In genomic region chr3:31704651-31705179, GRCh38 we compare ENCODE assay signal across 8 cellular contexts.
DNase-seq lines count a peak whose midpoint lies in the region; ATAC-seq and TF ChIP-seq lines count a peak whose summit lies in the region.

No MANE protein-coding gene starts in this region.

- no peaks in the 10 kb centered on the region for H4K20me1 ChIP-seq in SK-N-SH (ENCODE audit: insufficient read depth)

- no peaks in the 10 kb centered on the region for H3K27me3 Mint-ChIP-seq in stimulated activated naive B cell treated with anti-CD40 and anti-IgM and Interleukin-4, amounts not matched to agents 10 μg/mL and 1 μg/mL and 100 μg/mL, for 72 hours
- H3K27me3 Mint-ChIP-seq in endothelial cell (ENCODE audit: unreplicated experiment) = peaks cover 6% of the 10 kb centered on the region

- no peak overlapping the region for H3K4me3 ChIP-seq in SK-N-SH (ENCODE audit: low read depth in 2 of 2, low read length in 1 of 2)

- TF ChIP-seq EP300 in SK-N-SH (IDR thresholded peaks at IDR 0.05; ENCODE audit: borderline replicate concordance in 1 of 2, low read depth in 1 of 2, low read length in 1 of 2) = no peak

- TF ChIP-seq CTCF in SK-N-SH (IDR thresholded peaks at IDR 0.05) (no peak), endothelial cell (IDR thresholded peaks at IDR 0.05; ENCODE audit: unreplicated experiment) (no peak)

- H3K9me3 Mint-ChIP-seq in stimulated activated naive B cell treated with anti-CD40 and anti-IgM and Interleukin-4, amounts not matched to agents 10 μg/mL and 1 μg/mL and 100 μg/mL, for 72 hours = no peaks in the 10 kb centered on the region
- no peaks in the 10 kb centered on the region for H3K9me3 Mint-ChIP-seq in endothelial cell (ENCODE audit: unreplicated experiment)

- no peak for TF ChIP-seq RAD21 in SK-N-SH (IDR thresholded peaks at IDR 0.05; ENCODE audit: low read length)

- 3% methylated on average over 7 of the region's 7 CpGs for WGBS in SK-N-SH (ENCODE audit: low lambda C conversion rate)

- H3K36me3 Mint-ChIP-seq in stimulated activated naive B cell treated with anti-CD40 and anti-IgM and Interleukin-4, amounts not matched to agents 10 μg/mL and 1 μg/mL and 100 μg/mL, for 72 hours = peaks cover 48 to 74% of the 10 kb centered on the region in 2 donors
- H3K36me3 Mint-ChIP-seq in endothelial cell (ENCODE audit: low read depth, unreplicated experiment) = peaks cover 27% of the 10 kb centered on the region

- no peaks in the 10 kb centered on the region for H3K9me2 ChIP-seq in SK-N-SH

- ATAC-seq in SK-N-SH treated with all-trans-retinoic acid at 6 μM for 48 hours (no peak), HG02981 (IDR thresholded peaks at IDR 0.05; ENCODE audit: unreplicated experiment) (no peak)
- peak; percentile 80 to 91 for ATAC-seq in stimulated activated naive B cell treated with anti-CD40 and anti-IgM and Interleukin-4, amounts not matched to agents 10 μg/mL and 1 μg/mL and 100 μg/mL, for 72 hours (replicated peaks)

- H3K36me3 ChIP-seq in SK-N-SH (replicated peaks in 1 of 2; ENCODE audit: control insufficient read depth in 1 of 2, insufficient read depth in 2 of 2, low read length in 1 of 2) = no peaks in the 10 kb centered on the region

- DNase-seq in SK-N-SH = peak; percentile 38
- peak; percentile 68 for DNase-seq in RKO (ENCODE audit: low spot score)
- DNase-seq in glomerular endothelial cell (ENCODE audit: extremely low read depth, low read depth, low spot score) = peak; percentile 25
- DNase-seq in stimulated activated naive B cell treated with anti-CD40 and anti-IgM and Interleukin-4, amounts not matched to agents 10 μg/mL and 1 μg/mL and 100 μg/mL, for 72 hours = no peak
- no peak for DNase-seq in activated CD8-positive, alpha-beta memory T cell treated with anti-CD3 and anti-CD28 coated beads, Interleukin-2, amount 50 U/mL, for 48 hours
- DNase-seq in endothelial cell (ENCODE audit: low spot score) = no peak

- peak overlapping the region; percentile 7 to 18 for H3K4me3 Mint-ChIP-seq in stimulated activated naive B cell treated with anti-CD40 and anti-IgM and Interleukin-4, amounts not matched to agents 10 μg/mL and 1 μg/mL and 100 μg/mL, for 72 hours
- no peak overlapping the region for H3K4me3 Mint-ChIP-seq in endothelial cell (ENCODE audit: unreplicated experiment)

- H3F3A ChIP-seq in SK-N-SH (replicated peaks; ENCODE audit: insufficient read depth) = no peaks in the 10 kb centered on the region

- no peaks in the 10 kb centered on the region for H3K79me2 ChIP-seq in SK-N-SH (ENCODE audit: insufficient read depth)

- peaks cover 29 to 48% of the 10 kb centered on the region in 2 donors for H3K4me1 Mint-ChIP-seq in stimulated activated naive B cell treated with anti-CD40 and anti-IgM and Interleukin-4, amounts not matched to agents 10 μg/mL and 1 μg/mL and 100 μg/mL, for 72 hours
- H3K4me1 Mint-ChIP-seq in endothelial cell (ENCODE audit: unreplicated experiment) = peaks cover 7% of the 10 kb centered on the region

- no peaks in the 10 kb centered on the region for H3K9me3 ChIP-seq in SK-N-SH

- no peak overlapping the region for H2AFZ ChIP-seq in SK-N-SH (ENCODE audit: low read depth)

- no peak overlapping the region for H3K4me2 ChIP-seq in SK-N-SH

- H3K27ac ChIP-seq in SK-N-SH (ENCODE audit: low read depth in 2 of 2, low read length in 1 of 2) = peak overlapping the region in 1 of 2 experiments; percentile 43; a peak in 1 of 4 replicates

- H3K9ac ChIP-seq in SK-N-SH = no peak overlapping the region

- CTCF ChIA-PET in SK-N-SH (lab: Yijun Ruan, JAX) = interaction anchor here (1.0 to 1.5 kb wide), 3 partner anchors 9 to 20 kb away, joined by 4 read pairs; no protein-coding TSS in a partner anchor

- peak overlapping the region; percentile 72 for H3K27ac Mint-ChIP-seq in stimulated activated naive B cell treated with anti-CD40 and anti-IgM and Interleukin-4, amounts not matched to agents 10 μg/mL and 1 μg/mL and 100 μg/mL, for 72 hours
- H3K27ac Mint-ChIP-seq in endothelial cell (ENCODE audit: unreplicated experiment) = no peak overlapping the region

- peaks cover 0 to 11% of the 10 kb centered on the region in 2 experiments; a peak in 1 of 4 replicates for H3K4me1 ChIP-seq in SK-N-SH (ENCODE audit: control insufficient read depth in 1 of 2, insufficient read depth in 2 of 2, low read depth in 1 of 2, low read length in 1 of 2)

- no peaks in the 10 kb centered on the region for H3K27me3 ChIP-seq in SK-N-SH (ENCODE audit: insufficient read depth)

- POLR2A ChIA-PET in SK-N-SH (lab: Yijun Ruan, JAX) = no interaction called here

TF ChIP-seq in SK-N-SH, 30 proteins besides CTCF, POLR2A, EP300 and RAD21:
- TF ChIP-seq RFX5 (IDR thresholded peaks at IDR 0.05; ENCODE audit: low read length) (no peak), JUND (IDR thresholded peaks at IDR 0.05) (no peak), GATA2 (CRISPR knock-in tag; IDR thresholded peaks at IDR 0.05) (no peak), USF1 (IDR thresholded peaks at IDR 0.05; ENCODE audit: borderline replicate concordance, low read depth) (no peak), RCOR1 (IDR thresholded peaks at IDR 0.05; ENCODE audit: low read length) (no peak), POLR2AphosphoS5 (IDR thresholded peaks at IDR 0.05; ENCODE audit: low read depth, low read length) (no peak), IRF3 (IDR thresholded peaks at IDR 0.05; ENCODE audit: low read depth, low read length) (no peak)

TF ChIP-seq in SK-N-SH treated with all-trans-retinoic acid at 6 μM for 48 hours, 23 proteins besides CTCF, POLR2A, EP300 and RAD21 (continues in another document):
- no peak for TF ChIP-seq SNAI2 (CRISPR knock-in tag; IDR thresholded peaks at IDR 0.05)
- no peak for TF ChIP-seq CSRNP3 (CRISPR knock-in tag; IDR thresholded peaks at IDR 0.05)
- TF ChIP-seq POU6F1 (CRISPR knock-in tag; IDR thresholded peaks at IDR 0.05; ENCODE audit: borderline replicate concordance, low read depth) = no peak
- no peak for TF ChIP-seq ISL1 (CRISPR knock-in tag; IDR thresholded peaks at IDR 0.05)
- TF ChIP-seq RARB (CRISPR knock-in tag; IDR thresholded peaks at IDR 0.05) = no peak
- no peak for TF ChIP-seq ZC3H10 (CRISPR knock-in tag; IDR thresholded peaks at IDR 0.05)
- TF ChIP-seq ZFP30 (CRISPR knock-in tag; IDR thresholded peaks at IDR 0.05) = no peak
- no peak for TF ChIP-seq PPARA (CRISPR knock-in tag; IDR thresholded peaks at IDR 0.05; ENCODE audit: borderline replicate concordance)
- TF ChIP-seq BACH2 (CRISPR knock-in tag; IDR thresholded peaks at IDR 0.05; ENCODE audit: borderline replicate concordance) = no peak
- no peak for TF ChIP-seq CREB5 (CRISPR knock-in tag; IDR thresholded peaks at IDR 0.05; ENCODE audit: low read depth)

Comparison
In these comparisons a context has a peak if more than half of its experiments do, and no peak if none do; other contexts are left out.
1. DNase-seq: peak in SK-N-SH (single experiment), RKO (single experiment) and glomerular endothelial cell (single experiment); none in stimulated activated naive B cell treated with anti-CD40 and anti-IgM and Interleukin-4, amounts not matched to agents 10 μg/mL and 1 μg/mL and 100 μg/mL, for 72 hours (single experiment), activated CD8-positive, alpha-beta memory T cell treated with anti-CD3 and anti-CD28 coated beads, Interleukin-2, amount 50 U/mL, for 48 hours (single experiment) and endothelial cell (single experiment).
2. ATAC-seq: peak in stimulated activated naive B cell treated with anti-CD40 and anti-IgM and Interleukin-4, amounts not matched to agents 10 μg/mL and 1 μg/mL and 100 μg/mL, for 72 hours (2 of 2); none in SK-N-SH treated with all-trans-retinoic acid at 6 μM for 48 hours (single experiment) and HG02981 (single experiment).